27 cellular contexts compared by ENCODE assay signal in genomic region chr19:29194658-29195057, GRCh38.
"Had no signal": no experiment of that assay in that cellular context is flagged by ENCODE, and none has a peak within 500 bp of the region (broad histone marks: within the 10 kb centered on the region; RNA-seq: fewer than 3 reads in every experiment).

No MANE protein-coding gene starts in this region.

- H3K4me3 Mint-ChIP-seq: naive thymus-derived CD8-positive, alpha-beta T cell; nephron; neural crest cell; stimulated activated memory B cell treated with anti-CD40 and anti-IgM and Interleukin-4, amounts not matched to agents 10 μg/mL and 1 μg/mL and 100 μg/mL, for 72 hours; stimulated activated naive CD8-positive, alpha-beta T cell treated with anti-CD3 and anti-CD28 coated beads, Interleukin-15, amount 100 ng/mL, for 72 hours; type B pancreatic cell had no signal

- H3K36me3 Mint-ChIP-seq: stimulated activated memory B cell treated with anti-CD40 and anti-IgM and Interleukin-4, amounts not matched to agents 10 μg/mL and 1 μg/mL and 100 μg/mL, for 72 hours; type B pancreatic cell had no signal

- H3K79me2 ChIP-seq: parathyroid adenoma had no signal

- H3K4me1 ChIP-seq: left lung, lower lobe of right lung, parathyroid adenoma, psoas muscle, right lobe of liver, tibial nerve, vagina had no signal

- H3K27me3 Mint-ChIP-seq: stimulated activated memory B cell treated with anti-CD40 and anti-IgM and Interleukin-4, amounts not matched to agents 10 μg/mL and 1 μg/mL and 100 μg/mL, for 72 hours; stimulated activated naive CD8-positive, alpha-beta T cell treated with anti-CD3 and anti-CD28 coated beads, Interleukin-15, amount 100 ng/mL, for 72 hours; type B pancreatic cell had no signal

- H3K27me3 ChIP-seq: left lung, neutrophil, right lobe of liver, tibial nerve, vagina had no signal

- H3K4me1 Mint-ChIP-seq: nephron; neural crest cell; stimulated activated memory B cell treated with anti-CD40 and anti-IgM and Interleukin-4, amounts not matched to agents 10 μg/mL and 1 μg/mL and 100 μg/mL, for 72 hours had no signal

- ATAC-seq: left colon; left lung; lower lobe of right lung; naive thymus-derived CD8-positive, alpha-beta T cell; psoas muscle; right lobe of liver; stimulated activated memory B cell treated with anti-CD40 and anti-IgM and Interleukin-4, amounts not matched to agents 10 μg/mL and 1 μg/mL and 100 μg/mL, for 72 hours; stimulated activated naive CD8-positive, alpha-beta T cell treated with anti-CD3 and anti-CD28 coated beads, Interleukin-15, amount 100 ng/mL, for 72 hours had no signal

- H3K27ac Mint-ChIP-seq: naive thymus-derived CD8-positive, alpha-beta T cell; nephron; stimulated activated memory B cell treated with anti-CD40 and anti-IgM and Interleukin-4, amounts not matched to agents 10 μg/mL and 1 μg/mL and 100 μg/mL, for 72 hours; stimulated activated naive CD8-positive, alpha-beta T cell treated with anti-CD3 and anti-CD28 coated beads, Interleukin-15, amount 100 ng/mL, for 72 hours; type B pancreatic cell had no signal

- H3K9ac ChIP-seq: parathyroid adenoma had no signal

- H3K36me3 ChIP-seq: left lung, lower lobe of right lung, neutrophil, right lobe of liver, tibial nerve, vagina had no signal

- H3K9me3 ChIP-seq: lower lobe of right lung, neutrophil, psoas muscle, right lobe of liver, tibial nerve, vagina had no signal

- H3K9me3 Mint-ChIP-seq: neural crest cell, type B pancreatic cell had no signal

- H3K4me3 ChIP-seq: left lung, lower lobe of right lung, psoas muscle, right lobe of liver, smooth muscle cell, tibial nerve, vagina had no signal

- H2AFZ ChIP-seq: parathyroid adenoma had no signal

- H3K27ac ChIP-seq: left lung, lower lobe of right lung, neutrophil, parathyroid adenoma, psoas muscle, right lobe of liver, tibial nerve, vagina had no signal

- DNase-seq: hippocampal formation; kidney glomerular epithelial cell; left colon; left lung; lower lobe of right lung; mammary epithelial cell; mesenchymal stem cell; naive thymus-derived CD8-positive, alpha-beta T cell; occipital lobe; psoas muscle; right lobe of liver; stimulated activated CD4-positive, alpha-beta T cell treated with anti-CD3 and anti-CD28 coated beads, Interleukin-1b, Interleukin-23, amount 100 ng/mL, for 48 hours; stimulated activated CD4-positive, alpha-beta T cell treated with anti-CD3 and anti-CD28 coated beads, Interleukin-2, amount 100 ng/mL, for 48 hours; stimulated activated CD4-positive, alpha-beta T cell treated with anti-CD3 and anti-CD28 coated beads, Interleukin-4, amount 100 ng/mL, for 4 hours; stimulated activated CD8-positive, alpha-beta memory T cell treated with anti-CD3 and anti-CD28 coated beads, Interleukin-4, amount 100 ng/mL, for 48 hours; stimulated activated naive CD4-positive, alpha-beta T cell treated with Interleukin-2 at 50 U/mL for 16 hours; stimulated activated naive CD8-positive, alpha-beta T cell treated with anti-CD3 and anti-CD28 coated beads, Interleukin-15, amount 100 ng/mL, for 72 hours; substantia nigra had no signal

- H3K4me2 ChIP-seq: smooth muscle cell had no signal
